In the genomic region with DNA sequence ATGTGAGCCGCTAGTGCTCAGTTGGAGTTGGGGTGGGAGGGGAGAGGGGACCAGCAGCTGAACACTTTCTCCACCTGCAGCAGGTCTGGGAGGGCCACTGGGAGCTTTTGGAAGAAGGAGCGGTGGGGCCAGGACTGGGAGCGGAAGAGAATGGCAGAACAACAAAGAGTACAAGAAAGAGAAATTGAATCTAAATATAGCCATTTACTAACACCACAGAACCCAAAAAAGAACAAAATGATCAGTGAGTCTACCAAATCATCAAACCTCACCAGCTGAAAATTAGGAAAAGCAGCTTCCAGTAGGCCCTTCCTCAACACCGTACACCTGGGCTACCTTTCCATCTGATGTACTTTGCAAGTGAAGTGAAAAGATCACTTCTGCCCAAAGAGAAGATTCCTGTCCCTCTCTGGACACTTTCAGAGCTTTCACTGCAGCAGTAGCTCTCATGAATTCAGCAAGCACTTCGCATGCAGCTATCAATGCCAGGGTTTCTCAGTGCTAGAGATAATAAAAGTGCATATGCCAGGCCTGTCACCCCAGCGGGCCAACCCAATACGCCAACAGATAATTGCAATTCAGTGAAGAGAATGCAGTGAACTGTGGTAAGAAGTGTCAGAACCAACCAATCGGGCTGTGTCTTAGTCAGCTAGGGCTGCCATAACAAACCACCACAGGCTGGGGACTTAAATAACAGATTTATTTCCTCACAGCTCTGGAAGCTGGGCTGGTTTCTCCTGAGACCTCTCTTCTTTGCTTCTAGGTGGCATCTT, we compare ENCODE assay signal across 1 cellular context.
TF ChIP-seq lines count a peak whose summit lies in the region.

No MANE protein-coding gene starts in this region.

TF ChIP-seq in GM12878, 131 proteins besides CTCF, POLR2A, EP300 and RAD21 (continued from another document and continues in another):
- TF ChIP-seq, protein P1, sequence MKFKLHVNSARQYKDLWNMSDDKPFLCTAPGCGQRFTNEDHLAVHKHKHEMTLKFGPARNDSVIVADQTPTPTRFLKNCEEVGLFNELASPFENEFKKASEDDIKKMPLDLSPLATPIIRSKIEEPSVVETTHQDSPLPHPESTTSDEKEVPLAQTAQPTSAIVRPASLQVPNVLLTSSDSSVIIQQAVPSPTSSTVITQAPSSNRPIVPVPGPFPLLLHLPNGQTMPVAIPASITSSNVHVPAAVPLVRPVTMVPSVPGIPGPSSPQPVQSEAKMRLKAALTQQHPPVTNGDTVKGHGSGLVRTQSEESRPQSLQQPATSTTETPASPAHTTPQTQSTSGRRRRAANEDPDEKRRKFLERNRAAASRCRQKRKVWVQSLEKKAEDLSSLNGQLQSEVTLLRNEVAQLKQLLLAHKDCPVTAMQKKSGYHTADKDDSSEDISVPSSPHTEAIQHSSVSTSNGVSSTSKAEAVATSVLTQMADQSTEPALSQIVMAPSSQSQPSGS (IDR thresholded peaks at IDR 0.05; ENCODE audit: low read length) = no peak
- TF ChIP-seq EGR1 (IDR thresholded peaks at IDR 0.05; ENCODE audit: borderline replicate concordance in 1 of 2, low read depth in 2 of 2, low read length in 2 of 2) (no peak), CBFB (IDR thresholded peaks at IDR 0.05; ENCODE audit: low read depth) (no peak), KAT2A (conservative IDR thresholded peaks at IDR 0.05; ENCODE audit: control insufficient read depth, low read depth, low read length) (no peak), SRF (IDR thresholded peaks at IDR 0.05; ENCODE audit: low read depth in 2 of 2, low read length in 2 of 2) (no peak), CEBPB (IDR thresholded peaks at IDR 0.05; ENCODE audit: borderline replicate concordance in 1 of 2, low read depth in 2 of 2, low read length in 2 of 2) (no peak), POLR2AphosphoS2 (IDR thresholded peaks at IDR 0.05; ENCODE audit: low read depth, low read length) (no peak), BACH1 (IDR thresholded peaks at IDR 0.05; ENCODE audit: borderline replicate concordance) (peak; percentile 57), SMAD1 (IDR thresholded peaks at IDR 0.05; ENCODE audit: low read depth, partially characterized antibody) (peak; percentile 19), IKZF1 (conservative IDR thresholded peaks at IDR 0.05) (no peak; the same call in 1 of the 2 replicates), BCL11A (IDR thresholded peaks at IDR 0.05; ENCODE audit: low read depth, low read length) (no peak), PML (IDR thresholded peaks at IDR 0.05; ENCODE audit: low read length) (no peak), JUND (IDR thresholded peaks at IDR 0.05; ENCODE audit: low read depth, low read length) (no peak), BMI1 (IDR thresholded peaks at IDR 0.05; ENCODE audit: borderline replicate concordance) (no peak), SREBF2 (IDR thresholded peaks at IDR 0.05; ENCODE audit: low read length) (no peak), CHD4 (IDR thresholded peaks at IDR 0.05) (no peak), KDM1A (IDR thresholded peaks at IDR 0.05; ENCODE audit: borderline replicate concordance) (no peak), CHD1 (IDR thresholded peaks at IDR 0.05; ENCODE audit: low read depth, low read length) (peak; percentile 80; the same call in 1 of the 2 replicates), IKZF2 (IDR thresholded peaks at IDR 0.05) (0 out of 4 replicates have a peak, but pooled peaks of 1 of the 2 experiments have one; percentile 2), TCF3 (IDR thresholded peaks at IDR 0.05; ENCODE audit: borderline replicate concordance, insufficient read depth, low read depth, low read length) (peak; percentile 34; the same call in 1 of the 2 replicates), FOS (IDR thresholded peaks at IDR 0.05; ENCODE audit: borderline replicate concordance, extremely low read depth, insufficient read length) (no peak), NR2F1 (conservative IDR thresholded peaks at IDR 0.05) (peak; percentile 71), MYB (IDR thresholded peaks at IDR 0.05; ENCODE audit: borderline replicate concordance, low read depth, low read length) (no peak), CREM (IDR thresholded peaks at IDR 0.05; ENCODE audit: low read depth) (peak; percentile 29; the same call in 1 of the 2 replicates), ZNF217 (IDR thresholded peaks at IDR 0.05) (no peak), MTA2 (IDR thresholded peaks at IDR 0.05; ENCODE audit: low read depth) (no peak), ATF7 (IDR thresholded peaks at IDR 0.05; ENCODE audit: low read depth) (no peak; the same call in 1 of the 2 replicates), TBL1XR1 (IDR thresholded peaks at IDR 0.05; ENCODE audit: low read depth, low read length) (no peak), POU2F2 (IDR thresholded peaks at IDR 0.05; ENCODE audit: borderline replicate concordance, low read depth, low read length) (0 out of 3 replicates have a peak, but pooled peaks have one; percentile 15), ZNF274 (IDR thresholded peaks at IDR 0.05; ENCODE audit: insufficient read depth, insufficient read length) (no peak)
- TF ChIP-seq, protein P2, sequence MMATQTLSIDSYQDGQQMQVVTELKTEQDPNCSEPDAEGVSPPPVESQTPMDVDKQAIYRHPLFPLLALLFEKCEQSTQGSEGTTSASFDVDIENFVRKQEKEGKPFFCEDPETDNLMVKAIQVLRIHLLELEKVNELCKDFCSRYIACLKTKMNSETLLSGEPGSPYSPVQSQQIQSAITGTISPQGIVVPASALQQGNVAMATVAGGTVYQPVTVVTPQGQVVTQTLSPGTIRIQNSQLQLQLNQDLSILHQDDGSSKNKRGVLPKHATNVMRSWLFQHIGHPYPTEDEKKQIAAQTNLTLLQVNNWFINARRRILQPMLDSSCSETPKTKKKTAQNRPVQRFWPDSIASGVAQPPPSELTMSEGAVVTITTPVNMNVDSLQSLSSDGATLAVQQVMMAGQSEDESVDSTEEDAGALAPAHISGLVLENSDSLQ (IDR thresholded peaks at IDR 0.05) = peak; percentile 37; the same call in 1 of the 2 replicates
- TF ChIP-seq, protein P3, sequence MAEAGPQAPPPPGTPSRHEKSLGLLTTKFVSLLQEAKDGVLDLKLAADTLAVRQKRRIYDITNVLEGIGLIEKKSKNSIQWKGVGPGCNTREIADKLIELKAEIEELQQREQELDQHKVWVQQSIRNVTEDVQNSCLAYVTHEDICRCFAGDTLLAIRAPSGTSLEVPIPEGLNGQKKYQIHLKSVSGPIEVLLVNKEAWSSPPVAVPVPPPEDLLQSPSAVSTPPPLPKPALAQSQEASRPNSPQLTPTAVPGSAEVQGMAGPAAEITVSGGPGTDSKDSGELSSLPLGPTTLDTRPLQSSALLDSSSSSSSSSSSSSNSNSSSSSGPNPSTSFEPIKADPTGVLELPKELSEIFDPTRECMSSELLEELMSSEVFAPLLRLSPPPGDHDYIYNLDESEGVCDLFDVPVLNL (IDR thresholded peaks at IDR 0.05; ENCODE audit: low read depth, low read length) = no peak
- TF ChIP-seq, protein P4, sequence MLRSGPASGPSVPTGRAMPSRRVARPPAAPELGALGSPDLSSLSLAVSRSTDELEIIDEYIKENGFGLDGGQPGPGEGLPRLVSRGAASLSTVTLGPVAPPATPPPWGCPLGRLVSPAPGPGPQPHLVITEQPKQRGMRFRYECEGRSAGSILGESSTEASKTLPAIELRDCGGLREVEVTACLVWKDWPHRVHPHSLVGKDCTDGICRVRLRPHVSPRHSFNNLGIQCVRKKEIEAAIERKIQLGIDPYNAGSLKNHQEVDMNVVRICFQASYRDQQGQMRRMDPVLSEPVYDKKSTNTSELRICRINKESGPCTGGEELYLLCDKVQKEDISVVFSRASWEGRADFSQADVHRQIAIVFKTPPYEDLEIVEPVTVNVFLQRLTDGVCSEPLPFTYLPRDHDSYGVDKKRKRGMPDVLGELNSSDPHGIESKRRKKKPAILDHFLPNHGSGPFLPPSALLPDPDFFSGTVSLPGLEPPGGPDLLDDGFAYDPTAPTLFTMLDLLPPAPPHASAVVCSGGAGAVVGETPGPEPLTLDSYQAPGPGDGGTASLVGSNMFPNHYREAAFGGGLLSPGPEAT (IDR thresholded peaks at IDR 0.05; ENCODE audit: low read depth) = no peak
- TF ChIP-seq, protein P5, sequence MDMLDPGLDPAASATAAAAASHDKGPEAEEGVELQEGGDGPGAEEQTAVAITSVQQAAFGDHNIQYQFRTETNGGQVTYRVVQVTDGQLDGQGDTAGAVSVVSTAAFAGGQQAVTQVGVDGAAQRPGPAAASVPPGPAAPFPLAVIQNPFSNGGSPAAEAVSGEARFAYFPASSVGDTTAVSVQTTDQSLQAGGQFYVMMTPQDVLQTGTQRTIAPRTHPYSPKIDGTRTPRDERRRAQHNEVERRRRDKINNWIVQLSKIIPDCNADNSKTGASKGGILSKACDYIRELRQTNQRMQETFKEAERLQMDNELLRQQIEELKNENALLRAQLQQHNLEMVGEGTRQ (IDR thresholded peaks at IDR 0.05; ENCODE audit: borderline replicate concordance, low read depth, low read length) = no peak
- TF ChIP-seq, protein P6, sequence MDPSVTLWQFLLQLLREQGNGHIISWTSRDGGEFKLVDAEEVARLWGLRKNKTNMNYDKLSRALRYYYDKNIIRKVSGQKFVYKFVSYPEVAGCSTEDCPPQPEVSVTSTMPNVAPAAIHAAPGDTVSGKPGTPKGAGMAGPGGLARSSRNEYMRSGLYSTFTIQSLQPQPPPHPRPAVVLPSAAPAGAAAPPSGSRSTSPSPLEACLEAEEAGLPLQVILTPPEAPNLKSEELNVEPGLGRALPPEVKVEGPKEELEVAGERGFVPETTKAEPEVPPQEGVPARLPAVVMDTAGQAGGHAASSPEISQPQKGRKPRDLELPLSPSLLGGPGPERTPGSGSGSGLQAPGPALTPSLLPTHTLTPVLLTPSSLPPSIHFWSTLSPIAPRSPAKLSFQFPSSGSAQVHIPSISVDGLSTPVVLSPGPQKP (IDR thresholded peaks at IDR 0.05; ENCODE audit: low read depth, low read length) = no peak; the same call in 1 of the 2 replicates
- TF ChIP-seq, protein P7, sequence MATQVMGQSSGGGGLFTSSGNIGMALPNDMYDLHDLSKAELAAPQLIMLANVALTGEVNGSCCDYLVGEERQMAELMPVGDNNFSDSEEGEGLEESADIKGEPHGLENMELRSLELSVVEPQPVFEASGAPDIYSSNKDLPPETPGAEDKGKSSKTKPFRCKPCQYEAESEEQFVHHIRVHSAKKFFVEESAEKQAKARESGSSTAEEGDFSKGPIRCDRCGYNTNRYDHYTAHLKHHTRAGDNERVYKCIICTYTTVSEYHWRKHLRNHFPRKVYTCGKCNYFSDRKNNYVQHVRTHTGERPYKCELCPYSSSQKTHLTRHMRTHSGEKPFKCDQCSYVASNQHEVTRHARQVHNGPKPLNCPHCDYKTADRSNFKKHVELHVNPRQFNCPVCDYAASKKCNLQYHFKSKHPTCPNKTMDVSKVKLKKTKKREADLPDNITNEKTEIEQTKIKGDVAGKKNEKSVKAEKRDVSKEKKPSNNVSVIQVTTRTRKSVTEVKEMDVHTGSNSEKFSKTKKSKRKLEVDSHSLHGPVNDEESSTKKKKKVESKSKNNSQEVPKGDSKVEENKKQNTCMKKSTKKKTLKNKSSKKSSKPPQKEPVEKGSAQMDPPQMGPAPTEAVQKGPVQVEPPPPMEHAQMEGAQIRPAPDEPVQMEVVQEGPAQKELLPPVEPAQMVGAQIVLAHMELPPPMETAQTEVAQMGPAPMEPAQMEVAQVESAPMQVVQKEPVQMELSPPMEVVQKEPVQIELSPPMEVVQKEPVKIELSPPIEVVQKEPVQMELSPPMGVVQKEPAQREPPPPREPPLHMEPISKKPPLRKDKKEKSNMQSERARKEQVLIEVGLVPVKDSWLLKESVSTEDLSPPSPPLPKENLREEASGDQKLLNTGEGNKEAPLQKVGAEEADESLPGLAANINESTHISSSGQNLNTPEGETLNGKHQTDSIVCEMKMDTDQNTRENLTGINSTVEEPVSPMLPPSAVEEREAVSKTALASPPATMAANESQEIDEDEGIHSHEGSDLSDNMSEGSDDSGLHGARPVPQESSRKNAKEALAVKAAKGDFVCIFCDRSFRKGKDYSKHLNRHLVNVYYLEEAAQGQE (IDR thresholded peaks at IDR 0.05; ENCODE audit: low read depth, low read length) = no peak
- TF ChIP-seq, protein P8, sequence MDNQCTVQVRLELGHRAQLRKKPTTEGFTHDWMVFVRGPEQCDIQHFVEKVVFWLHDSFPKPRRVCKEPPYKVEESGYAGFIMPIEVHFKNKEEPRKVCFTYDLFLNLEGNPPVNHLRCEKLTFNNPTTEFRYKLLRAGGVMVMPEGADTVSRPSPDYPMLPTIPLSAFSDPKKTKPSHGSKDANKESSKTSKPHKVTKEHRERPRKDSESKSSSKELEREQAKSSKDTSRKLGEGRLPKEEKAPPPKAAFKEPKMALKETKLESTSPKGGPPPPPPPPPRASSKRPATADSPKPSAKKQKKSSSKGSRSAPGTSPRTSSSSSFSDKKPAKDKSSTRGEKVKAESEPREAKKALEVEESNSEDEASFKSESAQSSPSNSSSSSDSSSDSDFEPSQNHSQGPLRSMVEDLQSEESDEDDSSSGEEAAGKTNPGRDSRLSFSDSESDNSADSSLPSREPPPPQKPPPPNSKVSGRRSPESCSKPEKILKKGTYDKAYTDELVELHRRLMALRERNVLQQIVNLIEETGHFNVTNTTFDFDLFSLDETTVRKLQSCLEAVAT (IDR thresholded peaks at IDR 0.05) = peak; percentile 89
- TF ChIP-seq, protein P9, sequence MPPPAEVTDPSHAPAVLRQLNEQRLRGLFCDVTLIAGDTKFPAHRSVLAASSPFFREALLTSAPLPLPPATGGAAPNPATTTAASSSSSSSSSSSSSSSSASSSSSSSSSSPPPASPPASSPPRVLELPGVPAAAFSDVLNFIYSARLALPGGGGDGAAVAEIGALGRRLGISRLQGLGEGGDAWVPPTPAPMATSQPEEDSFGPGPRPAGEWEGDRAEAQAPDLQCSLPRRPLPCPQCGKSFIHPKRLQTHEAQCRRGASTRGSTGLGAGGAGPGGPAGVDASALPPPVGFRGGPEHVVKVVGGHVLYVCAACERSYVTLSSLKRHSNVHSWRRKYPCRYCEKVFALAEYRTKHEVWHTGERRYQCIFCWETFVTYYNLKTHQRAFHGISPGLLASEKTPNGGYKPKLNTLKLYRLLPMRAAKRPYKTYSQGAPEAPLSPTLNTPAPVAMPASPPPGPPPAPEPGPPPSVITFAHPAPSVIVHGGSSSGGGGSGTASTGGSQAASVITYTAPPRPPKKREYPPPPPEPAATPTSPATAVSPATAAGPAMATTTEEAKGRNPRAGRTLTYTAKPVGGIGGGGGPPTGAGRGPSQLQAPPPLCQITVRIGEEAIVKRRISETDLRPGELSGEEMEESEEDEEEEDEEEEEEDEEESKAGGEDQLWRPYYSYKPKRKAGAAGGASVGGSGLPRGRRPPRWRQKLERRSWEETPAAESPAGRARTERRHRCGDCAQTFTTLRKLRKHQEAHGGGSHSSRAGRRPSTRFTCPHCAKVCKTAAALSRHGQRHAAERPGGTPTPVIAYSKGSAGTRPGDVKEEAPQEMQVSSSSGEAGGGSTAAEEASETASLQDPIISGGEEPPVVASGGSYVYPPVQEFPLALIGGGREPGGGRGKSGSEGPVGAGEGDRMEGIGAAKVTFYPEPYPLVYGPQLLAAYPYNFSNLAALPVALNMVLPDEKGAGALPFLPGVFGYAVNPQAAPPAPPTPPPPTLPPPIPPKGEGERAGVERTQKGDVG (CRISPR knock-in tag; IDR thresholded peaks at IDR 0.05) = no peak
- TF ChIP-seq, protein P10, sequence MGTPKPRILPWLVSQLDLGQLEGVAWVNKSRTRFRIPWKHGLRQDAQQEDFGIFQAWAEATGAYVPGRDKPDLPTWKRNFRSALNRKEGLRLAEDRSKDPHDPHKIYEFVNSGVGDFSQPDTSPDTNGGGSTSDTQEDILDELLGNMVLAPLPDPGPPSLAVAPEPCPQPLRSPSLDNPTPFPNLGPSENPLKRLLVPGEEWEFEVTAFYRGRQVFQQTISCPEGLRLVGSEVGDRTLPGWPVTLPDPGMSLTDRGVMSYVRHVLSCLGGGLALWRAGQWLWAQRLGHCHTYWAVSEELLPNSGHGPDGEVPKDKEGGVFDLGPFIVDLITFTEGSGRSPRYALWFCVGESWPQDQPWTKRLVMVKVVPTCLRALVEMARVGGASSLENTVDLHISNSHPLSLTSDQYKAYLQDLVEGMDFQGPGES (IDR thresholded peaks at IDR 0.05) = no peak
